ENCODE assay signal across 9 cellular contexts in genomic region chr20:47493954-47494293, GRCh38. TPM values are rescaled to one million over a fixed set of nuclear protein-coding genes. Genes with fewer than 3 reads are reported as not detected.
DNase-seq lines count a peak whose midpoint lies in the region; ATAC-seq and TF ChIP-seq lines count a peak whose summit lies in the region.
"Had no signal": no experiment of that assay in that cellular context is flagged by ENCODE, and none has a peak within 500 bp of the region (broad histone marks: within the 10 kb centered on the region; RNA-seq: fewer than 3 reads in every experiment).

No MANE protein-coding gene starts in this region.

- peaks cover 2% of the 10 kb centered on the region for H3K9me3 Mint-ChIP-seq in activated CD8-positive, alpha-beta memory T cell treated with anti-CD3 and anti-CD28 coated beads, Interleukin-2, amount 10 ng/mL, durations not matched to agents 7 days and 5 days (ENCODE audit: low read depth)

- H3K9me3 ChIP-seq in SK-N-MC (ENCODE audit: low read depth, low read length) = no peaks in the 10 kb centered on the region
- no peaks in the 10 kb centered on the region for H3K9me3 ChIP-seq in thyroid gland
- H3K9me3 ChIP-seq: neutrophil had no signal

- 48% methylated on average over 2 of the region's 2 CpGs for WGBS in thyroid gland, 2 donors

- peak overlapping the region; percentile 41 for H3K4me3 Mint-ChIP-seq in activated CD8-positive, alpha-beta memory T cell treated with anti-CD3 and anti-CD28 coated beads, Interleukin-2, amount 10 ng/mL, durations not matched to agents 7 days and 5 days

- H3K27ac ChIP-seq in SK-N-MC (peak overlapping the region; percentile 93), thyroid gland (peak overlapping the region; percentile 60 to 90 (median 79))
- H3K27ac ChIP-seq: neutrophil had no signal

- intact Hi-C loops in left colon (cut with DNase I, micrococcal nuclease) = no loop called here
- intact Hi-C loops in thyroid gland (cut with DNase I) = no loop called here
- intact Hi-C loops in posterior vena cava (cut with DNase I) = no loop called here

- no peak for DNase-seq in activated CD8-positive, alpha-beta memory T cell treated with anti-CD3 and anti-CD28 coated beads, Interleukin-2, amount 10 ng/mL, durations not matched to agents 7 days and 5 days
- DNase-seq in activated CD8-positive, alpha-beta memory T cell treated with anti-CD3 and anti-CD28 coated beads for 24 hours = no peak
- DNase-seq in SK-N-MC (ENCODE audit: low read depth, low spot score) (no peak), left colon (no peak), thyroid gland (peak in 1 of 2 donors; percentile 14), posterior vena cava (ENCODE audit: low spot score) (no peak), COR-L47 (lab: John Stamatoyannopoulos, UW) (no peak)

- TF ChIP-seq POLR2A in thyroid gland (IDR thresholded peaks at IDR 0.05) = no peak

- peaks cover 70% of the 10 kb centered on the region for H3K4me1 Mint-ChIP-seq in activated CD8-positive, alpha-beta memory T cell treated with anti-CD3 and anti-CD28 coated beads, Interleukin-2, amount 10 ng/mL, durations not matched to agents 7 days and 5 days

- peak overlapping the region; percentile 72 for H3K4me3 ChIP-seq in SK-N-MC
- H3K4me3 ChIP-seq in thyroid gland (replicated peaks in 1 of 3) = no peak overlapping the region

- H3K27ac Mint-ChIP-seq in activated CD8-positive, alpha-beta memory T cell treated with anti-CD3 and anti-CD28 coated beads, Interleukin-2, amount 10 ng/mL, durations not matched to agents 7 days and 5 days = peak overlapping the region; percentile 84

- H3K27me3 ChIP-seq in thyroid gland = no peaks in the 10 kb centered on the region
- H3K27me3 ChIP-seq: neutrophil had no signal

- peaks cover 8% of the 10 kb centered on the region for H3K36me3 Mint-ChIP-seq in activated CD8-positive, alpha-beta memory T cell treated with anti-CD3 and anti-CD28 coated beads, Interleukin-2, amount 10 ng/mL, durations not matched to agents 7 days and 5 days

- TF ChIP-seq CTCF in thyroid gland (IDR thresholded peaks at IDR 0.05) = no peak

- ATAC-seq in activated CD8-positive, alpha-beta memory T cell treated with anti-CD3 and anti-CD28 coated beads, Interleukin-2, amount 10 ng/mL, durations not matched to agents 7 days and 5 days = no peak
- ATAC-seq in left colon (peak; percentile 56), GM19397 (IDR thresholded peaks at IDR 0.05; ENCODE audit: unreplicated experiment) (no peak)

- H3K9ac ChIP-seq in SK-N-MC (ENCODE audit: insufficient read length) = peak overlapping the region; percentile 14

- CTCF ChIA-PET in activated CD8-positive, alpha-beta memory T cell treated with anti-CD3 and anti-CD28 coated beads, Interleukin-2, amount 10 ng/mL, durations not matched to agents 7 days and 5 days (lab: Charles Lee) = interaction anchor here (0.8 to 2.1 kb wide), 7 partner anchors 8 to 127 kb away, joined by 3 to 20 read pairs (median 3); partner anchors contain the start of gene NCOA3

- H3K36me3 ChIP-seq in SK-N-MC (ENCODE audit: insufficient read depth, low read length) = no peaks in the 10 kb centered on the region
- H3K36me3 ChIP-seq in thyroid gland = no peaks in the 10 kb centered on the region
- H3K36me3 ChIP-seq: neutrophil had no signal

- H3K27me3 Mint-ChIP-seq in activated CD8-positive, alpha-beta memory T cell treated with anti-CD3 and anti-CD28 coated beads, Interleukin-2, amount 10 ng/mL, durations not matched to agents 7 days and 5 days = no peaks in the 10 kb centered on the region

- H3K4me1 ChIP-seq in thyroid gland = peaks cover 18 to 20% of the 10 kb centered on the region in 2 donors

RNA-seq across cellular contexts. Expression of gene NCOA3, which starts 7.8 kb away (rescaled TPM):
- total RNA-seq in activated CD8-positive, alpha-beta memory T cell treated with anti-CD3 and anti-CD28 coated beads, Interleukin-2, amount 10 ng/mL, durations not matched to agents 7 days and 5 days = 10 to 100 TPM; 74.9 to 75.8 TPM
- total RNA-seq in left colon (10 to 100 TPM; 22.9 to 23.6 TPM), thyroid gland (10 to 100 TPM; 28.7 to 45.2 (median 36.8) TPM), posterior vena cava (10 to 100 TPM; 39.0 to 46.6 TPM)
